ENCODE assay signal across 19 cellular contexts in genomic region chr6:126959765-126960164, GRCh38.
"Had no signal": no experiment of that assay in that cellular context is flagged by ENCODE, and none has a peak within 500 bp of the region (broad histone marks: within the 10 kb centered on the region; RNA-seq: fewer than 3 reads in every experiment).

No MANE protein-coding gene starts in this region.

- H3K36me3 Mint-ChIP-seq: naive thymus-derived CD8-positive, alpha-beta T cell had no signal

- H3K9me3 ChIP-seq: esophagus squamous epithelium, mucosa of descending colon, stomach, thoracic aorta, transverse colon had no signal

- H3K4me3 ChIP-seq: esophagus squamous epithelium, hepatocyte, mucosa of descending colon, stomach, thoracic aorta, transverse colon had no signal

- H3K9me3 Mint-ChIP-seq: effector memory CD8-positive, alpha-beta T cell; neural crest cell had no signal

- H3K27ac Mint-ChIP-seq: effector memory CD8-positive, alpha-beta T cell; naive thymus-derived CD8-positive, alpha-beta T cell had no signal

- H3K4me1 Mint-ChIP-seq: naive thymus-derived CD8-positive, alpha-beta T cell had no signal

- H3K27me3 ChIP-seq: esophagus squamous epithelium, hepatocyte, stomach, transverse colon had no signal

- H3K27me3 Mint-ChIP-seq: effector memory CD8-positive, alpha-beta T cell had no signal

- ATAC-seq: effector memory CD8-positive, alpha-beta T cell; mucosa of descending colon; naive thymus-derived CD8-positive, alpha-beta T cell; right cardiac atrium had no signal

- H3K4me3 Mint-ChIP-seq: effector memory CD8-positive, alpha-beta T cell; naive thymus-derived CD8-positive, alpha-beta T cell; neural crest cell had no signal

- H3K36me3 ChIP-seq: esophagus squamous epithelium, stomach, thoracic aorta, transverse colon had no signal

- DNase-seq: effector memory CD8-positive, alpha-beta T cell; esophagus squamous epithelium; foreskin melanocyte; head of caudate nucleus; kidney; mammary epithelial cell; mucosa of descending colon; naive thymus-derived CD8-positive, alpha-beta T cell; posterior cingulate gyrus; right cardiac atrium; small intestine; stimulated activated CD4-positive, alpha-beta T cell treated with anti-CD3 and anti-CD28 coated beads, Interleukin-12 subunit alpha, Interleukin-12 subunit beta, amount 100 ng/mL, for 4 hours; stimulated activated naive CD4-positive, alpha-beta T cell; stomach; substantia nigra; transverse colon had no signal

- H3K4me1 ChIP-seq: esophagus squamous epithelium, stomach, transverse colon had no signal
